8 cellular contexts compared by ENCODE assay signal in genomic region chr7:92621026-92621540, GRCh38. TPM values are rescaled to one million over a fixed set of nuclear protein-coding genes. Genes with fewer than 3 reads are reported as not detected.
DNase-seq lines count a peak whose midpoint lies in the region; ATAC-seq and TF ChIP-seq lines count a peak whose summit lies in the region.

No MANE protein-coding gene starts in this region.

- 7% methylated on average over 3 of the region's 3 CpGs for WGBS in suprapubic skin

- H3K9me3 ChIP-seq in neutrophil (no peaks in the 10 kb centered on the region), suprapubic skin (no peaks in the 10 kb centered on the region)

- H3K27ac ChIP-seq in neutrophil (peak overlapping the region; percentile 1), suprapubic skin (peak overlapping the region; percentile 59)

- no peak for TF ChIP-seq POLR2A in suprapubic skin (IDR thresholded peaks at IDR 0.05)

- TF ChIP-seq CTCF in fibroblast of mammary gland (conservative IDR thresholded peaks at IDR 0.05; ENCODE audit: control insufficient read depth, insufficient read depth, low read depth, low read length) (peak; percentile 79), neutrophil (IDR thresholded peaks at IDR 0.05) (peak; percentile 44), suprapubic skin (IDR thresholded peaks at IDR 0.05) (peak; percentile 54 to 77)

- H3K4me3 ChIP-seq in fibroblast of mammary gland (ENCODE audit: control insufficient read depth, low read depth, low read length) (no peak overlapping the region), neutrophil (ENCODE audit: low read depth in 1 of 2, low read length in 1 of 2) (no peak overlapping the region), suprapubic skin (no peak overlapping the region)

- no peak for TF ChIP-seq EP300 in suprapubic skin (IDR thresholded peaks at IDR 0.05)

- peak; percentile 63 for ATAC-seq in GM21526 (IDR thresholded peaks at IDR 0.05; ENCODE audit: low FRiP score, unreplicated experiment)

- H3K4me1 ChIP-seq in neutrophil (ENCODE audit: control insufficient read depth in 1 of 2, insufficient read depth in 1 of 2, low read depth in 1 of 2, low read length in 1 of 2) (peaks cover 3 to 4% of the 10 kb centered on the region in 2 experiments), suprapubic skin (peaks cover 19% of the 10 kb centered on the region)

- H3K36me3 ChIP-seq in neutrophil = peaks cover 11% of the 10 kb centered on the region
- H3K36me3 ChIP-seq in suprapubic skin = peaks cover 19% of the 10 kb centered on the region

- H3K27me3 ChIP-seq in neutrophil (no peaks in the 10 kb centered on the region), suprapubic skin (no peaks in the 10 kb centered on the region)

- DNase-seq in DMS 273 treated with DMSO at 0.1 percent for 48 hours (lab: John Stamatoyannopoulos, UW) (peak; percentile 85), KG1 (lab: John Stamatoyannopoulos, UW) (peak; percentile 30), RPMI7951 (ENCODE audit: low read depth) (peak; percentile 93), activated T-helper 1 cell treated with Interleukin-2 at 50 U/mL for 16 hours (ENCODE audit: low read depth) (peak; percentile 43), fibroblast of mammary gland (ENCODE audit: low read depth) (peak; percentile 94), suprapubic skin (ENCODE audit: low spot score in 2 of 2) (no peak)

RNA-seq across cellular contexts. Expression of gene FAM133B, which starts 30.9 kb away (rescaled TPM):
- total RNA-seq in RPMI7951 (2014; rRNA removed; shearing (Covaris generic)) = 13.4 and 13.5 TPM in 2 replicates
- total RNA-seq in suprapubic skin = 10 to 100 TPM; 13.6 to 34.5 (median 19.5) TPM

Comparison
In these comparisons a context has a peak if more than half of its experiments do, and no peak if none do; other contexts are left out.
1. DNase-seq: peak in DMS 273 treated with DMSO at 0.1 percent for 48 hours (single experiment), KG1 (single experiment), RPMI7951 (single experiment), activated T-helper 1 cell treated with Interleukin-2 at 50 U/mL for 16 hours (single experiment) and fibroblast of mammary gland (single experiment); none in suprapubic skin (0 of 2).
2. Peak in every context shown above with its lines, with median percentiles within 50 percentile points of each other: CTCF ChIP-seq.